In genomic region chr13:45783346-45784043, GRCh38 we compare ENCODE assay signal across 27 cellular contexts.
"Had no signal": no experiment of that assay in that cellular context is flagged by ENCODE, and none has a peak within 500 bp of the region (broad histone marks: within the 10 kb centered on the region; RNA-seq: fewer than 3 reads in every experiment).

No MANE protein-coding gene starts in this region.

- H3K36me3 ChIP-seq: adrenal gland, esophagus squamous epithelium, gastroesophageal sphincter had no signal

- H3K9me3 ChIP-seq: adrenal gland, body of pancreas, esophagus squamous epithelium, gastroesophageal sphincter had no signal

- H3K27ac ChIP-seq: adrenal gland, body of pancreas, epithelial cell of prostate, esophagus squamous epithelium, gastroesophageal sphincter, VCaP had no signal

- H3K4me3 Mint-ChIP-seq: activated CD4-positive, alpha-beta T cell treated with anti-CD3 and anti-CD28 coated beads, Interleukin-2, amount 10 ng/mL, durations not matched to agents 7 days and 5 days; activated CD8-positive, alpha-beta T cell treated with anti-CD3 and anti-CD28 coated beads for 36 hours; activated naive CD4-positive, alpha-beta T cell treated with anti-CD3 and anti-CD28 coated beads, Interleukin-2, amount 50 U/mL, for 24 hours; activated naive CD8-positive, alpha-beta T cell treated with anti-CD3 and anti-CD28 coated beads for 36 hours; activated naive CD8-positive, alpha-beta T cell treated with anti-CD3 and anti-CD28 coated beads, Interleukin-2, amount 50 U/mL, for 24 hours; activated T-cell treated with anti-CD3 and anti-CD28 coated beads, Interleukin-2, amount 50 U/mL, for 4 hours; activated T-helper 17 cell treated with anti-CD3 and anti-CD28 coated beads, Interleukin-2, amount 50 U/mL, for 72 hours; WTC11 had no signal

- H3K27ac Mint-ChIP-seq: activated CD4-positive, alpha-beta T cell treated with anti-CD3 and anti-CD28 coated beads, Interleukin-2, amount 10 ng/mL, durations not matched to agents 7 days and 5 days; activated CD8-positive, alpha-beta T cell treated with anti-CD3 and anti-CD28 coated beads for 36 hours; activated naive CD4-positive, alpha-beta T cell treated with anti-CD3 and anti-CD28 coated beads, Interleukin-2, amount 50 U/mL, for 24 hours; activated naive CD8-positive, alpha-beta T cell treated with anti-CD3 and anti-CD28 coated beads for 36 hours; activated naive CD8-positive, alpha-beta T cell treated with anti-CD3 and anti-CD28 coated beads, Interleukin-2, amount 50 U/mL, for 24 hours; activated T-helper 17 cell treated with anti-CD3 and anti-CD28 coated beads, Interleukin-2, amount 50 U/mL, for 72 hours; WTC11 had no signal

- H3K9me3 Mint-ChIP-seq: activated CD4-positive, alpha-beta T cell treated with anti-CD3 and anti-CD28 coated beads, Interleukin-2, amount 10 ng/mL, durations not matched to agents 7 days and 5 days; activated CD8-positive, alpha-beta T cell treated with anti-CD3 and anti-CD28 coated beads for 36 hours; activated naive CD4-positive, alpha-beta T cell treated with anti-CD3 and anti-CD28 coated beads, Interleukin-2, amount 50 U/mL, for 24 hours; activated naive CD8-positive, alpha-beta T cell treated with anti-CD3 and anti-CD28 coated beads for 36 hours; activated naive CD8-positive, alpha-beta T cell treated with anti-CD3 and anti-CD28 coated beads, Interleukin-2, amount 50 U/mL, for 24 hours; activated T-cell treated with anti-CD3 and anti-CD28 coated beads, Interleukin-2, amount 50 U/mL, for 4 hours; activated T-helper 17 cell treated with anti-CD3 and anti-CD28 coated beads, Interleukin-2, amount 50 U/mL, for 72 hours; WTC11 had no signal

- H3K4me3 ChIP-seq: adrenal gland, body of pancreas, esophagus squamous epithelium, gastroesophageal sphincter had no signal

- DNase-seq: activated CD4-positive, alpha-beta T cell treated with anti-CD3 and anti-CD28 coated beads for 1 hour; activated CD4-positive, alpha-beta T cell treated with anti-CD3 and anti-CD28 coated beads for 4 hours; activated CD4-positive, alpha-beta T cell treated with anti-CD3 and anti-CD28 coated beads, Interleukin-2, amount 10 ng/mL, durations not matched to agents 7 days and 5 days; activated CD4-positive, alpha-beta T cell treated with anti-CD3 and anti-CD28 coated beads, Interleukin-2, amount 50 U/mL, for 4 hours; activated CD8-positive, alpha-beta memory T cell treated with anti-CD3 and anti-CD28 coated beads for 24 hours; activated CD8-positive, alpha-beta T cell treated with anti-CD3 and anti-CD28 coated beads for 36 hours; activated effector memory CD4-positive, alpha-beta T cell treated with Interleukin-2 at 50 U/mL for 16 hours; activated gamma-delta T cell treated with Interleukin-2 at 50 U/mL for 16 hours; activated naive CD4-positive, alpha-beta T cell treated with Interleukin-2 at 50 U/mL for 16 hours; activated naive CD8-positive, alpha-beta T cell treated with anti-CD3 and anti-CD28 coated beads for 36 hours; activated naive CD8-positive, alpha-beta T cell treated with anti-CD3 and anti-CD28 coated beads, Interleukin-2, amount 50 U/mL, for 24 hours; activated T-cell treated with anti-CD3 and anti-CD28 coated beads, Interleukin-2, amount 50 U/mL, for 4 hours; adrenal gland; amygdala; aorta; body of pancreas; caudate nucleus; effector CD8-positive, alpha-beta T cell; esophagus squamous epithelium; foreskin melanocyte; T-helper 2 cell had no signal

- H3K36me3 Mint-ChIP-seq: activated naive CD4-positive, alpha-beta T cell treated with anti-CD3 and anti-CD28 coated beads, Interleukin-2, amount 50 U/mL, for 24 hours; activated naive CD8-positive, alpha-beta T cell treated with anti-CD3 and anti-CD28 coated beads for 36 hours; WTC11 had no signal

- ATAC-seq: activated CD8-positive, alpha-beta T cell treated with anti-CD3 and anti-CD28 coated beads for 36 hours; activated naive CD8-positive, alpha-beta T cell treated with anti-CD3 and anti-CD28 coated beads, Interleukin-2, amount 50 U/mL, for 24 hours; activated T-cell treated with anti-CD3 and anti-CD28 coated beads, Interleukin-2, amount 50 U/mL, for 4 hours; activated T-helper 17 cell treated with anti-CD3 and anti-CD28 coated beads, Interleukin-2, amount 50 U/mL, for 72 hours; body of pancreas; gastroesophageal sphincter; WTC11 had no signal

- H3K27me3 Mint-ChIP-seq: activated CD4-positive, alpha-beta T cell treated with anti-CD3 and anti-CD28 coated beads, Interleukin-2, amount 10 ng/mL, durations not matched to agents 7 days and 5 days; activated CD8-positive, alpha-beta T cell treated with anti-CD3 and anti-CD28 coated beads for 36 hours; activated naive CD4-positive, alpha-beta T cell treated with anti-CD3 and anti-CD28 coated beads, Interleukin-2, amount 50 U/mL, for 24 hours; activated naive CD8-positive, alpha-beta T cell treated with anti-CD3 and anti-CD28 coated beads for 36 hours; activated naive CD8-positive, alpha-beta T cell treated with anti-CD3 and anti-CD28 coated beads, Interleukin-2, amount 50 U/mL, for 24 hours had no signal

- H3K4me1 ChIP-seq: adrenal gland had no signal

- H3K27me3 ChIP-seq: adrenal gland, body of pancreas, esophagus squamous epithelium, gastroesophageal sphincter had no signal
